29 cellular contexts compared by ENCODE assay signal in the genomic region with DNA sequence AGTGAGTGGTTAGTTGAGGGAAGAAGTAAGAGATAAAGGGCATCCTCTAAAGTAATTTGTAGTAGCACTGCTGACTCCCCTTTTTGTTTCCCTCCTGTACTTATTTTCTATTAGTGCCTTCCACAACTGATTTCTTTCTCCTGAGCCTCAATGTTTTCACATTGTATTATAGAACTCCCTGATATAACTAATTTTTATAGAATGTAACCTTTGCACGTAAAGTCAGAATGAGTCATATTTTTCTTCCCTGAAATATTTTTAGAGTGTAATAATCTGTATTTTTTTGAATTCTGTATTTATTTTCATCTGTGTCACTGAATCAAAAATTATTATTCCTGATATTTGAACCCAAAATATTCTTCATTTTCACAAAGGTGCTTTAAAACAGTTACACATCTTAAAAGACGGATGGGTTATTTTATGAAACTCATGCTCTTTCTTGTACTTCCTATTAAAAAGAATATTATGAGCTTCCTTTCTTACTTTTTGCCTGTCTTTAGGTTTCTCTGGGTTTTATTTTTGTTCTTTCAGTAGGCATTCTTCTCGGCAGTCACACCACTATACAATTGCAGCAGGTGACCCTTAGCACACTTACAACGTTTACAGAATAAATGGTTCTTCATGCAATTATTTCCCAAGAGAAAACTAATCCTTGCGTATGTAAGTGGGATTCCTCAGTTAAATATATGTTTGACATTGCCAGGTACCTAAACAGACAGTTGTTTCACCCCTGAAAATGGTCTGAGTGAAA. TPM values are rescaled to one million over a fixed set of nuclear protein-coding genes. Genes with fewer than 3 reads are reported as not detected.
DNase-seq lines count a peak whose midpoint lies in the region; ATAC-seq and TF ChIP-seq lines count a peak whose summit lies in the region.
"Had no signal": no experiment of that assay in that cellular context is flagged by ENCODE, and none has a peak within 500 bp of the region (broad histone marks: within the 10 kb centered on the region; RNA-seq: fewer than 3 reads in every experiment).

No MANE protein-coding gene starts in this region.

- H3K4me2 ChIP-seq in BLaER1: peak overlapping the region; percentile 70
- no peak overlapping the region for H3K4me2 ChIP-seq in neuronal stem cell (ENCODE audit: insufficient read depth, low read length, poor library complexity, severe bottlenecking)

- peaks cover 24% of the 10 kb centered on the region for H3K4me1 ChIP-seq in BLaER1
- H3K4me1 ChIP-seq in neuronal stem cell (ENCODE audit: control insufficient read depth in 2 of 2, insufficient read depth in 1 of 2, low read depth in 1 of 2, low read length in 2 of 2): peaks cover 0 to 4% of the 10 kb centered on the region in 2 donors
- no peaks in the 10 kb centered on the region for H3K4me1 ChIP-seq in tibial nerve
- H3K4me1 ChIP-seq: Caco-2, Peyer's patch, psoas muscle had no signal

- H2AK5ac ChIP-seq in neuronal stem cell (ENCODE audit: low read depth, low read length): no peak overlapping the region

- peak overlapping the region; percentile 33 for H3K27ac Mint-ChIP-seq in endothelial cell (ENCODE audit: unreplicated experiment)
- H3K27ac Mint-ChIP-seq in activated T-helper 2 cell treated with anti-CD3 and anti-CD28 coated beads, Interferon-gamma antibody, Interleukin-2, Interleukin-4, amounts not matched to agents 10 μg/mL and 5 μg/mL and 100 μg/mL, durations not matched to agents 14 hours and 24 hours and 36 hours: no peak overlapping the region
- H3K27ac Mint-ChIP-seq: activated naive CD8-positive, alpha-beta T cell treated with anti-CD3 and anti-CD28 coated beads for 36 hours; IgD-negative memory B cell; T-cell had no signal

- no peaks in the 10 kb centered on the region for H3K9me3 Mint-ChIP-seq in endothelial cell (ENCODE audit: unreplicated experiment)
- H3K9me3 Mint-ChIP-seq in activated T-helper 2 cell treated with anti-CD3 and anti-CD28 coated beads, Interferon-gamma antibody, Interleukin-2, Interleukin-4, amounts not matched to agents 10 μg/mL and 5 μg/mL and 100 μg/mL, durations not matched to agents 14 hours and 24 hours and 36 hours: no peaks in the 10 kb centered on the region
- H3K9me3 Mint-ChIP-seq: activated naive CD8-positive, alpha-beta T cell treated with anti-CD3 and anti-CD28 coated beads for 36 hours had no signal

- no peaks in the 10 kb centered on the region for H4K20me1 ChIP-seq in BLaER1

- H3K27me3 Mint-ChIP-seq in endothelial cell (ENCODE audit: unreplicated experiment): no peaks in the 10 kb centered on the region
- H3K27me3 Mint-ChIP-seq in activated T-helper 2 cell treated with anti-CD3 and anti-CD28 coated beads, Interferon-gamma antibody, Interleukin-2, Interleukin-4, amounts not matched to agents 10 μg/mL and 5 μg/mL and 100 μg/mL, durations not matched to agents 14 hours and 24 hours and 36 hours (ENCODE audit: low read depth): no peaks in the 10 kb centered on the region
- H3K27me3 Mint-ChIP-seq: activated naive CD8-positive, alpha-beta T cell treated with anti-CD3 and anti-CD28 coated beads for 36 hours; IgD-negative memory B cell; T-cell had no signal

- H3K14ac ChIP-seq in neuronal stem cell (ENCODE audit: low read length): no peak overlapping the region

- H3K23ac ChIP-seq in neuronal stem cell (ENCODE audit: low read depth, low read length, poor library complexity): no peak overlapping the region

- H2BK12ac ChIP-seq in neuronal stem cell (ENCODE audit: low read length): no peak overlapping the region

- H3K36me3 ChIP-seq in BLaER1 (no peaks in the 10 kb centered on the region), neuronal stem cell (replicated peaks in 1 of 2; ENCODE audit: control insufficient read depth in 2 of 2, insufficient read depth in 2 of 2, low read length in 2 of 2) (no peaks in the 10 kb centered on the region), tibial nerve (no peaks in the 10 kb centered on the region)
- H3K36me3 ChIP-seq: Peyer's patch, SJCRH30 had no signal

- TF ChIP-seq POLR2A in tibial nerve (IDR thresholded peaks at IDR 0.05): no peak

- intact Hi-C loops in Right ventricle myocardium superior (cut with DNase I): no loop called here
- intact Hi-C loops in activated T-helper 2 cell treated with anti-CD3 and anti-CD28 coated beads, Interferon-gamma antibody, Interleukin-2, Interleukin-4, amounts not matched to agents 10 μg/mL and 5 μg/mL and 100 μg/mL, durations not matched to agents 14 hours and 24 hours and 36 hours (cut with micrococcal nuclease): no loop called here

- DNase-seq in M059J (ENCODE audit: low read depth) (peak; percentile 15), endothelial cell (ENCODE audit: low spot score) (no peak), neuronal stem cell (ENCODE audit: low spot score) (no peak), tibial nerve (ENCODE audit: low spot score in 2 of 2) (no peak), Right ventricle myocardium superior (no peak), NCI-H1092 treated with DMSO at 0.1 percent for 48 hours (lab: John Stamatoyannopoulos, UW) (no peak)
- DNase-seq in activated T-helper 2 cell treated with anti-CD3 and anti-CD28 coated beads, Interferon-gamma antibody, Interleukin-2, Interleukin-4, amounts not matched to agents 10 μg/mL and 5 μg/mL and 100 μg/mL, durations not matched to agents 14 hours and 24 hours and 36 hours (ENCODE audit: low spot score): no peak
- DNase-seq: activated CD4-positive, alpha-beta T cell treated with anti-CD3 and anti-CD28 coated beads, Interleukin-2, amount 50 U/mL, for 48 hours; activated effector memory CD4-positive, alpha-beta T cell treated with Interleukin-2 at 50 U/mL for 16 hours; activated naive CD8-positive, alpha-beta T cell treated with anti-CD3 and anti-CD28 coated beads for 36 hours; C1 segment of cervical spinal cord; Caco-2; DND-41; effector CD4-positive, alpha-beta T cell; foreskin melanocyte; H7; hypothalamus; NCI-H1417 treated with DMSO at 0.1 percent for 48 hours; NCI-H2107; NCI-H510A; Peyer's patch; psoas muscle; stimulated activated CD4-positive, alpha-beta T cell treated with anti-CD3 and anti-CD28 coated beads, Interleukin-2, amount 100 ng/mL, for 24 hours; substantia nigra; T-cell had no signal

- H2BK5ac ChIP-seq in neuronal stem cell (ENCODE audit: low read length): no peak overlapping the region

- H3K36me3 Mint-ChIP-seq in endothelial cell (ENCODE audit: low read depth, unreplicated experiment): no peaks in the 10 kb centered on the region
- no peaks in the 10 kb centered on the region for H3K36me3 Mint-ChIP-seq in activated T-helper 2 cell treated with anti-CD3 and anti-CD28 coated beads, Interferon-gamma antibody, Interleukin-2, Interleukin-4, amounts not matched to agents 10 μg/mL and 5 μg/mL and 100 μg/mL, durations not matched to agents 14 hours and 24 hours and 36 hours (ENCODE audit: low read depth)
- H3K36me3 Mint-ChIP-seq: activated naive CD8-positive, alpha-beta T cell treated with anti-CD3 and anti-CD28 coated beads for 36 hours; IgD-negative memory B cell; T-cell had no signal

- no peak overlapping the region for H4K91ac ChIP-seq in neuronal stem cell (ENCODE audit: low read depth, low read length, poor library complexity)

- no peak overlapping the region for H3K4me3 Mint-ChIP-seq in endothelial cell (ENCODE audit: unreplicated experiment)
- no peak overlapping the region for H3K4me3 Mint-ChIP-seq in activated T-helper 2 cell treated with anti-CD3 and anti-CD28 coated beads, Interferon-gamma antibody, Interleukin-2, Interleukin-4, amounts not matched to agents 10 μg/mL and 5 μg/mL and 100 μg/mL, durations not matched to agents 14 hours and 24 hours and 36 hours (ENCODE audit: low read depth)
- H3K4me3 Mint-ChIP-seq: activated naive CD8-positive, alpha-beta T cell treated with anti-CD3 and anti-CD28 coated beads for 36 hours; IgD-negative memory B cell; T-cell had no signal

- H2BK120ac ChIP-seq in neuronal stem cell (ENCODE audit: low read depth, low read length): no peak overlapping the region

- no peak overlapping the region for H2BK15ac ChIP-seq in neuronal stem cell (ENCODE audit: low read length)

- H3K9ac ChIP-seq in BLaER1 (no peak overlapping the region), neuronal stem cell (ENCODE audit: low read depth, low read length, poor library complexity) (no peak overlapping the region)

- no peak for TF ChIP-seq EP300 in tibial nerve (IDR thresholded peaks at IDR 0.05)

- WGBS in neuronal stem cell (ENCODE audit: extremely low coverage in 2 of 2, insufficient read length in 2 of 2, insufficient replicate concordance in 1 of 2), 2 donors: no CpG with 5 or more reads among the region's 5 CpGs
- 66 to 69% methylated on average over 5 of the region's 5 CpGs for WGBS in tibial nerve, 2 donors

- H3K27me3 ChIP-seq in BLaER1 (no peaks in the 10 kb centered on the region), neuronal stem cell (ENCODE audit: control insufficient read depth in 3 of 3, insufficient read depth in 3 of 3, low read depth in 1 of 3, low read length in 3 of 3) (no peaks in the 10 kb centered on the region), tibial nerve (no peaks in the 10 kb centered on the region)
- H3K27me3 ChIP-seq: Peyer's patch, SJCRH30 had no signal

- H3K4ac ChIP-seq in neuronal stem cell (ENCODE audit: low read length): no peak overlapping the region

- H3K4me3 ChIP-seq in BLaER1: no peak overlapping the region
- no peak overlapping the region for H3K4me3 ChIP-seq in neuronal stem cell (ENCODE audit: low read length in 2 of 2)
- H3K4me3 ChIP-seq in tibial nerve: no peak overlapping the region
- H3K4me3 ChIP-seq: Peyer's patch, psoas muscle, SJCRH30, skin epidermis had no signal

- no peaks in the 10 kb centered on the region for H3K79me1 ChIP-seq in neuronal stem cell (ENCODE audit: low read depth, low read length)

- H3K18ac ChIP-seq in neuronal stem cell (ENCODE audit: low read length): no peak overlapping the region

- H3K27ac ChIP-seq in BLaER1: no peak overlapping the region; the same call in 1 of the 2 replicates
- H3K27ac ChIP-seq in neuronal stem cell (replicated peaks; ENCODE audit: low read length): peak overlapping the region; percentile 36
- no peak overlapping the region for H3K27ac ChIP-seq in tibial nerve
- H3K27ac ChIP-seq: Peyer's patch, psoas muscle, SJCRH30, skin epidermis had no signal

- H3K4me1 Mint-ChIP-seq in endothelial cell (ENCODE audit: unreplicated experiment): peaks cover 30% of the 10 kb centered on the region
- no peaks in the 10 kb centered on the region for H3K4me1 Mint-ChIP-seq in activated T-helper 2 cell treated with anti-CD3 and anti-CD28 coated beads, Interferon-gamma antibody, Interleukin-2, Interleukin-4, amounts not matched to agents 10 μg/mL and 5 μg/mL and 100 μg/mL, durations not matched to agents 14 hours and 24 hours and 36 hours (ENCODE audit: low read depth)
- H3K4me1 Mint-ChIP-seq: activated naive CD8-positive, alpha-beta T cell treated with anti-CD3 and anti-CD28 coated beads for 36 hours; T-cell had no signal

- no peak overlapping the region for H2AFZ ChIP-seq in neuronal stem cell (ENCODE audit: low read length)

- no peak for ATAC-seq in Right ventricle myocardium superior (ENCODE audit: poor library complexity)
- ATAC-seq: psoas muscle, T-cell had no signal

- no peak for TF ChIP-seq CTCF in endothelial cell (IDR thresholded peaks at IDR 0.05; ENCODE audit: unreplicated experiment)
- no peak for TF ChIP-seq CTCF in tibial nerve (IDR thresholded peaks at IDR 0.05)

- no peak overlapping the region for H4K8ac ChIP-seq in neuronal stem cell (ENCODE audit: low read depth, low read length)

- H3K9me3 ChIP-seq in BLaER1 (no peaks in the 10 kb centered on the region), neuronal stem cell (replicated peaks in 1 of 2; ENCODE audit: control insufficient read depth in 2 of 2, insufficient read depth in 1 of 2, low read depth in 1 of 2, low read length in 2 of 2) (no peaks in the 10 kb centered on the region), tibial nerve (no peaks in the 10 kb centered on the region)
- H3K9me3 ChIP-seq: Caco-2, Peyer's patch, psoas muscle, SJCRH30 had no signal

RNA-seq across cellular contexts. Expression of a gene that starts 30.5 kb away (rescaled TPM):
- 2.4 and 3.1 TPM in 2 replicates for total RNA-seq in M059J (2014; rRNA removed; shearing (Covaris generic))
- total RNA-seq in endothelial cell (ENCODE audit: unreplicated experiment) (6.3 TPM), tibial nerve (1 to 10 TPM in 2 of 4 donors, under 1 TPM in 2; 0.78 to 2.1 (median 1.1) TPM), Right ventricle myocardium superior (0.97 TPM)
- 12.4 TPM for polyA plus RNA-seq in neuronal stem cell (2013, experiment 1 of 2)
- polyA plus RNA-seq in neuronal stem cell (2013, experiment 2 of 2): 13.2 TPM
- total RNA-seq in activated T-helper 2 cell treated with anti-CD3 and anti-CD28 coated beads, Interferon-gamma antibody, Interleukin-2, Interleukin-4, amounts not matched to agents 10 μg/mL and 5 μg/mL and 100 μg/mL, durations not matched to agents 14 hours and 24 hours and 36 hours: not detected in 2 replicates
- total RNA-seq: activated naive CD8-positive, alpha-beta T cell treated with anti-CD3 and anti-CD28 coated beads for 36 hours had no signal
- polyA plus RNA-seq: IgD-negative memory B cell had no signal
